ENCODE assay signal across 13 cellular contexts in the genomic region with DNA sequence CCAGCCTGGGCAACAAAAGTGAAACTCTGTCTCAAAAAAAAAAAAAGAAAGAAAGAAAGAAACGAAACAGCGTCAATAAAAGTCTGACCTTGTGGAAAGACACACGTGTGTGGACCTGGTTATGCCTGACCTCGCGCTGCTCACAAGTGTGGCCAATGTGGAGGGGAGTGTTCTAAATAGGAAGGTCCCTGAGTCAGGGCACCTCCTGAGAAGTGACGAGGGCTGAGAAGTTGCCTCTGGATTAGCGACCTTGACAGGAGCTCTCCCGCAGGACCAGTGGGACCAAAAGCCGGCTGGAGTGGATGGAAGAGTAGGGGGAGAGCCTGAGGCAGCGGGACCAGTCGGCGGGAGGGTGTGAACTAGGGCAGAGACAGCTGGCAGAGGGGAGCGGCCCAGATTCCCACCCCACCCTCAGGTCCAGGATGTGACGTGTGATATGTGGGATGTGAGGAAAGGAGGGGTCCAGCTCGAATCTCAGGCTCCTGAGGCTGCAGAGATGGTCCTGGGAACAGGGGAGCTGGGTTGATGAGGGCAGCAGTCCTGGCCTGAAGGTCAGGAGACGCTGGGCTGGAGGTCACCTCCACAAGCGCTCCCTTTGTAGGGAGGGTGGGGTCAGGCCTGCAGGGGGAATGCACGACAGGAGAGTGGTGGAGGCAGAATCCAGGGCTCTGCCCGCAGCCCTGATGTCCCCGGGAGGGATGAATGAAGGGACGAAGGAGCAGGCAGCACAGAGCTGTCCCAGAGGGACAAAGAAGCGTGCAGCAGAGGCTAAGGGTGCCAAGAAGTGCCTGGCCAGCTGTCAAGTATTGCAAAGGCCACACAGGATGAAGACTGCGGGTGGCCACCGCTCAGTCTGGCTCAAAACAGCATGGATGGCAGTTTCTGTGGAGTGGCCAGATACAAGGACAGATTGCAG. TPM values are rescaled to one million over a fixed set of nuclear protein-coding genes. Genes with fewer than 3 reads are reported as not detected.
A peak's percentile ranks its signal among the peaks of the same experiment; 100 is the strongest.
DNase-seq lines count a peak whose midpoint lies in the region; ATAC-seq, FAIRE-seq and TF ChIP-seq lines count a peak whose summit lies in the region.
"Had no signal": no experiment of that assay in that cellular context is flagged by ENCODE, and none has a peak within 500 bp of the region (broad histone marks: within the 10 kb centered on the region; RNA-seq: fewer than 3 reads in every experiment).

No MANE protein-coding gene starts in this region.

- in situ Hi-C loops in HepG2 (cut with HindIII; ENCODE audit: extremely low pct_ligation_motif_present, low pct_unique_long_range_greater_than_20kb) = no loop called here
- in situ Hi-C loops in mammary epithelial cell (cut with MboI; ENCODE audit: low sequenced_read_pairs in 2 of 2) = no loop called here

- no peak overlapping the region for H3K9ac ChIP-seq in HepG2 (ENCODE audit: insufficient read depth, low read depth, low read length)
- no peak overlapping the region for H3K9ac ChIP-seq in mammary epithelial cell (ENCODE audit: insufficient read depth, low read length)

- H3K9me3 ChIP-seq in right lobe of liver = no peaks in the 10 kb centered on the region
- H3K9me3 ChIP-seq in HepG2 (ENCODE audit: low read length) = no peaks in the 10 kb centered on the region
- H3K9me3 ChIP-seq in mammary epithelial cell (replicated peaks; ENCODE audit: insufficient read depth, low read length) = no peaks in the 10 kb centered on the region
- H3K9me3 ChIP-seq in aorta (ENCODE audit: control insufficient read depth, low read length) = no peaks in the 10 kb centered on the region

- H3K27ac Mint-ChIP-seq in memory B cell = peak overlapping the region; percentile 19

- TF ChIP-seq CTCF in right lobe of liver (IDR thresholded peaks at IDR 0.05) (no peak), HepG2 (CRISPR knock-in tag; IDR thresholded peaks at IDR 0.05) (no peak), mammary epithelial cell (conservative IDR thresholded peaks at IDR 0.05 in 1 of 2, IDR thresholded peaks at IDR 0.05 in 1 of 2; ENCODE audit: extremely low read depth in 1 of 2, insufficient read depth in 1 of 2, low read depth in 1 of 2, low read length in 2 of 2) (no peak)

- H3K36me3 ChIP-seq in right lobe of liver (no peaks in the 10 kb centered on the region), HepG2 (replicated peaks in 1 of 2; ENCODE audit: control insufficient read depth in 1 of 2, insufficient read depth in 2 of 2, low read length in 2 of 2) (peaks cover 0 to 8% of the 10 kb centered on the region in 2 experiments; a peak in 2 of 5 replicates), mammary epithelial cell (ENCODE audit: insufficient read depth, low read length) (no peaks in the 10 kb centered on the region), aorta (ENCODE audit: control insufficient read depth in 1 of 2, insufficient read depth in 2 of 2, low read length in 1 of 2) (no peaks in the 10 kb centered on the region)

- peaks cover 11% of the 10 kb centered on the region for H3K4me1 Mint-ChIP-seq in memory B cell

- POLR2A ChIA-PET in HepG2 (lab: Yijun Ruan, JAX) = no interaction called here

- H3K27me3 ChIP-seq in right lobe of liver (no peaks in the 10 kb centered on the region), HepG2 (ENCODE audit: control insufficient read depth in 1 of 2, insufficient read depth in 2 of 2, low read length in 2 of 2) (peaks cover 3 to 11% of the 10 kb centered on the region in 2 experiments; a peak in 3 of 5 replicates), mammary epithelial cell (ENCODE audit: insufficient read depth, low read length) (no peaks in the 10 kb centered on the region), aorta (ENCODE audit: control insufficient read depth in 1 of 2, insufficient read depth in 2 of 2, low read length in 1 of 2) (no peaks in the 10 kb centered on the region)

- CTCF ChIA-PET in HepG2 (lab: Yijun Ruan, JAX; ENCODE audit: low intra/inter-chr PET ratio, low total read pairs) = no interaction called here
- CTCF ChIA-PET in mammary epithelial cell (lab: Charles Lee; ENCODE audit: low non-redundant PET) = no interaction called here

- peaks cover 2% of the 10 kb centered on the region for H3K27me3 Mint-ChIP-seq in memory B cell

- H3K4me3 ChIP-seq in right lobe of liver = no peak overlapping the region
- no peak overlapping the region for H3K4me3 ChIP-seq in HepG2 (replicated peaks in 1 of 3; ENCODE audit: insufficient read depth in 1 of 3, low read depth in 2 of 3, low read length in 3 of 3)
- no peak overlapping the region for H3K4me3 ChIP-seq in mammary epithelial cell (replicated peaks in 1 of 3; ENCODE audit: insufficient read depth in 1 of 3, low read depth in 2 of 3, low read length in 3 of 3)
- no peak overlapping the region for H3K4me3 ChIP-seq in aorta (ENCODE audit: low read length in 2 of 2)

- H3K4me2 ChIP-seq in HepG2 (ENCODE audit: low read depth, low read length) = no peak overlapping the region
- H3K4me2 ChIP-seq in mammary epithelial cell (ENCODE audit: insufficient read depth, low read depth, low read length) = peak overlapping the region; percentile 11

- H3K4me1 ChIP-seq in right lobe of liver (peaks cover 0 to 5% (median under 1%) of the 10 kb centered on the region in 4 donors), HepG2 (ENCODE audit: insufficient read depth, low read length) (peaks cover 8% of the 10 kb centered on the region), mammary epithelial cell (ENCODE audit: insufficient read depth, low read length) (peaks cover 9% of the 10 kb centered on the region), aorta (ENCODE audit: control insufficient read depth in 1 of 2, insufficient read depth in 2 of 2, low read length in 2 of 2) (no peaks in the 10 kb centered on the region)

- no peaks in the 10 kb centered on the region for H3K79me2 ChIP-seq in HepG2 (ENCODE audit: insufficient read depth, low read length)
- H3K79me2 ChIP-seq in mammary epithelial cell (ENCODE audit: insufficient read depth, low read length) = no peaks in the 10 kb centered on the region

- no peak for FAIRE-seq in HepG2 (lab: Jason Lieb, UNC)

- no peaks in the 10 kb centered on the region for H3K9me3 Mint-ChIP-seq in memory B cell

- no peak overlapping the region for H3K27ac ChIP-seq in right lobe of liver
- no peak overlapping the region for H3K27ac ChIP-seq in HepG2 (ENCODE audit: extremely low read length, insufficient read depth, low read length)
- H3K27ac ChIP-seq in mammary epithelial cell (ENCODE audit: insufficient read depth, low read depth, low read length) = no peak overlapping the region
- H3K27ac ChIP-seq in aorta (ENCODE audit: low read depth in 1 of 2, low read length in 2 of 2) = no peak overlapping the region
- H3K27ac ChIP-seq: C4-2B had no signal

- TF ChIP-seq POLR2A in right lobe of liver (IDR thresholded peaks at IDR 0.05) = no peak
- no peak for TF ChIP-seq POLR2A in HepG2 (IDR thresholded peaks at IDR 0.05; ENCODE audit: insufficient read depth in 1 of 2, low read depth in 2 of 2, low read length in 2 of 2)

- intact Hi-C loops in right lobe of liver (cut with DNase I) = no loop called here
- intact Hi-C loops in HepG2 (cut with micrococcal nuclease; ENCODE audit: unreplicated experiment) = no loop called here
- intact Hi-C loops in mammary epithelial cell (cut with micrococcal nuclease) = no loop called here
- intact Hi-C loops in aorta (cut with DNase I) = no loop called here

- dilution Hi-C loops in mammary epithelial cell (cut with HindIII; ENCODE audit: low sequenced_read_pairs) = no loop called here

- TF ChIP-seq RAD21 in HepG2 (CRISPR knock-in tag; IDR thresholded peaks at IDR 0.05) = no peak

- H4K20me1 ChIP-seq in HepG2 (ENCODE audit: insufficient read depth, low read length) (no peaks in the 10 kb centered on the region), mammary epithelial cell (ENCODE audit: insufficient read depth, low read length) (no peaks in the 10 kb centered on the region)

- 70% methylated on average over 16 of the region's 24 CpGs for WGBS in right lobe of liver (ENCODE audit: insufficient coverage, low coverage, low lambda C conversion rate, missing lambda C conversion rate)
- 69% methylated on average over 24 of the region's 24 CpGs for WGBS in HepG2 (ENCODE audit: low lambda C conversion rate)
- 48% methylated on average over 18 of the region's 24 CpGs for WGBS in mammary epithelial cell (ENCODE audit: low coverage, missing lambda C conversion rate)
- 46 to 49% methylated on average over 23 to 24 of the region's 24 CpGs for WGBS in aorta, 2 donors

- TF ChIP-seq EP300 in HepG2 (IDR thresholded peaks at IDR 0.05; ENCODE audit: low read depth in 2 of 2, low read length in 2 of 2) (no peak), HepG2 (CRISPR knock-in tag; IDR thresholded peaks at IDR 0.05; ENCODE audit: borderline replicate concordance) (no peak)

- no peak overlapping the region for H3K4me3 Mint-ChIP-seq in memory B cell

- no peak overlapping the region for H2AFZ ChIP-seq in HepG2 (ENCODE audit: low read length)
- peak overlapping the region; percentile 42 for H2AFZ ChIP-seq in mammary epithelial cell (ENCODE audit: low read depth, low read length)

- H3K36me3 Mint-ChIP-seq in memory B cell = peaks cover 30% of the 10 kb centered on the region

- BruUV-seq in HepG2 (replicated peaks; lab: Mats Ljungman, UMichigan) (no TSS peak), mammary epithelial cell (replicated peaks; lab: Mats Ljungman, UMichigan) (no TSS peak)

- DNase-seq in right lobe of liver = no peak
- no peak for DNase-seq in HepG2 (ENCODE audit: low spot score)
- no peak for DNase-seq in mammary epithelial cell
- DNase-seq in memory B cell (ENCODE audit: low spot score in 2 of 2) = no peak
- no peak for DNase-seq in aorta
- DNase-seq in NCI-H2107 (lab: John Stamatoyannopoulos, UW) = no peak
- no peak for DNase-seq in EL
- DNase-seq: activated naive CD4-positive, alpha-beta T cell; KG1; NCI-H526; T1000 had no signal

- peak in 3 of 4 donors; percentile 21 to 31 (median 28) for ATAC-seq in right lobe of liver
- no peak for ATAC-seq in HepG2
- ATAC-seq in memory B cell (ENCODE audit: low read depth) = no peak
- peak; percentile 39 for ATAC-seq in aorta (ENCODE audit: low FRiP score)
- ATAC-seq in HG03097 (IDR thresholded peaks at IDR 0.05; ENCODE audit: low FRiP score, unreplicated experiment) = no peak

RNA-seq across cellular contexts. Expression of gene GPR68, which starts 24.8 kb away (rescaled TPM):
- total RNA-seq in right lobe of liver = under 1 TPM in 3 of 6 experiments, not detected in 3; 0.17 to 0.27 (median 0.19) TPM
- total RNA-seq in HepG2 (2016; rRNA removed; fragmentation: Illumina TruSeq; extraction: Trizol) = not detected in 2 replicates
- not detected in 2 replicates for total RNA-seq in HepG2 (2016; cell fraction: cytosol; rRNA removed; fragmentation: Illumina TruSeq; extraction: Trizol; ENCODE audit: low read depth)
- 0.11 TPM in 1 of 2 replicates, not detected in the other for total RNA-seq in HepG2 (2016; cell fraction: insoluble cytoplasmic fraction; rRNA removed; fragmentation: Illumina TruSeq; extraction: Trizol)
- 0.41 TPM in 1 of 2 replicates, not detected in the other for total RNA-seq in HepG2 (2016; cell fraction: membrane; rRNA removed; fragmentation: Illumina TruSeq; extraction: Trizol)
- not detected in 2 replicates for total RNA-seq in HepG2 (2016; cell fraction: nucleus; rRNA removed; fragmentation: Illumina TruSeq; extraction: Trizol)
- polyA plus RNA-seq in HepG2 (2011; rRNA removed) = not detected in 2 replicates
- not detected in 2 replicates for polyA plus RNA-seq in HepG2 (2011; cell fraction: cytosol; rRNA removed)
- 0.16 TPM in 1 of 2 replicates, not detected in the other for polyA plus RNA-seq in HepG2 (2011; cell fraction: nucleus; rRNA removed)
- polyA plus RNA-seq in HepG2 (2012) = 0.17 and 0.20 TPM in 2 replicates
- polyA plus RNA-seq in HepG2 (2016; cell fraction: cytosol; fragmentation: Illumina TruSeq; extraction: Trizol; ENCODE audit: low read depth) = not detected in 2 replicates
- polyA plus RNA-seq in HepG2 (2016; cell fraction: insoluble cytoplasmic fraction; fragmentation: Illumina TruSeq; extraction: Trizol; ENCODE audit: low read depth) = not detected in 2 replicates
- polyA plus RNA-seq in HepG2 (2016; cell fraction: membrane; fragmentation: Illumina TruSeq; extraction: Trizol; ENCODE audit: low read depth) = not detected in 2 replicates
- polyA plus RNA-seq in HepG2 (2016; cell fraction: nucleus; fragmentation: Illumina TruSeq; extraction: Trizol; ENCODE audit: insufficient read depth, low read depth) = not detected in 2 replicates
- 0.10 and 0.19 TPM in 2 replicates for polyA minus RNA-seq in HepG2 (2011; rRNA and poly(A)+ RNA removed; ENCODE audit: low replicate concordance)
- not detected in 2 replicates for polyA minus RNA-seq in HepG2 (2011; cell fraction: cytosol; rRNA and poly(A)+ RNA removed)
- polyA minus RNA-seq in HepG2 (2011; cell fraction: nucleus; rRNA and poly(A)+ RNA removed) = not detected in 2 replicates
- under 1 TPM in 1 of 2 donors, not detected in 1; 0.83 TPM for total RNA-seq in mammary epithelial cell
- 0.06 TPM for polyA plus RNA-seq in mammary epithelial cell
- polyA minus RNA-seq in mammary epithelial cell = not detected
- 1 to 10 TPM in 1 of 2 donors, under 1 TPM in 1; 0.84 to 6.3 TPM for total RNA-seq in aorta
- polyA plus RNA-seq in aorta = under 1 TPM in 1 of 2 donors, not detected in 1; 0.10 TPM

Comparison
In these comparisons a context has a peak if more than half of its experiments do, and no peak if none do; other contexts are left out.
1. ATAC-seq: peak in right lobe of liver (3 of 4) and aorta (single experiment); none in HepG2 (single experiment), memory B cell (single experiment) and HG03097 (single experiment).